11 cellular contexts compared by ENCODE assay signal in the genomic region with DNA sequence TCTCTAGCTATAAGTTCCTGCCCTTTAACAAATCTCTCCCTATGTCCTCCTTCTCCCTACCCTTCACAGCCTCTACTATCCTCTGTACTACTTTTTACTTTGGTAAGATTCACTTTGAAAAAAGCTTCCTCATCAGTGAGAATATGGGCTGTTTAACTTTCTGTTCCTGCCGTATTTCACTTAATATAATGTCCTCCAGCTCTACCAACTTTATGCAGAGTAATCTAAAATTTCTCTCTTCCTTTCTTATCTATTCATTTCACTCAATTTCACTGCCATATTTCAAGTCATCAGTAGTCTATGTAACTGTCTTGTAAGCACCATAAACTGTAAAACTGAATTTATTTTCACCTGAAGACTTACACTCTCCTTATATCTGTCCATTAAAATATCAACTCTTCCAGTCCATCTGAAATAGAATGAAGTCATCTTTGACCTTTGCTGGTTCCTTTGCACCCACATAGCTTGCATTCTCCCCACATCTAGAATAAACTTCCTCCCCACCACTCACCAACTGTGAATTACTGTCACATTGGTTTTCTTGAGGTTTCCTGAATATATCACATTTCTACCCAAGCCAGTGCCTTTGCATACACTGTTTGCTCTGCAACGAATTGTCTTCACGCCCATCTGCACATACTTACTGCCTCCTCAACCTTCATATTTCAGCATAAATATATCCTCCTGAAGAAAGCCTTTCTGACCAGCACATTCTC. TPM values are rescaled to one million over a fixed set of nuclear protein-coding genes. Genes with fewer than 3 reads are reported as not detected.
DNase-seq lines count a peak whose midpoint lies in the region; ATAC-seq, FAIRE-seq and TF ChIP-seq lines count a peak whose summit lies in the region.
"Had no signal": no experiment of that assay in that cellular context is flagged by ENCODE, and none has a peak within 500 bp of the region (broad histone marks: within the 10 kb centered on the region; RNA-seq: fewer than 3 reads in every experiment).

No MANE protein-coding gene starts in this region.

- H3K79me2 ChIP-seq in DND-41 (ENCODE audit: insufficient read depth, low read length) = no peaks in the 10 kb centered on the region

- FAIRE-seq in D721Med (lab: Jason Lieb, UNC) = no peak
- FAIRE-seq: keratinocyte had no signal

- intact Hi-C loops in activated T-helper 2 cell treated with anti-CD3 and anti-CD28 coated beads, Interferon-gamma antibody, Interleukin-2, Interleukin-4, amounts not matched to agents 10 μg/mL and 5 μg/mL and 100 μg/mL, durations not matched to agents 14 hours and 24 hours and 36 hours (cut with micrococcal nuclease) = loop anchor here (2.0 to 10.0 kb wide), 4 partner anchors 53 to 215 kb away; no protein-coding TSS in a partner anchor

- H2AFZ ChIP-seq in DND-41 (ENCODE audit: low read depth, low read length) = no peak overlapping the region

- H3K9me3 ChIP-seq in DND-41 (ENCODE audit: insufficient read depth, low read length, severe bottlenecking) = no peaks in the 10 kb centered on the region

- H3K36me3 Mint-ChIP-seq in activated T-helper 2 cell treated with anti-CD3 and anti-CD28 coated beads, Interferon-gamma antibody, Interleukin-2, Interleukin-4, amounts not matched to agents 10 μg/mL and 5 μg/mL and 100 μg/mL, durations not matched to agents 14 hours and 24 hours and 36 hours (ENCODE audit: low read depth) = peaks cover 54% of the 10 kb centered on the region

- peak overlapping the region; percentile 27 for H3K4me3 Mint-ChIP-seq in activated T-helper 2 cell treated with anti-CD3 and anti-CD28 coated beads, Interferon-gamma antibody, Interleukin-2, Interleukin-4, amounts not matched to agents 10 μg/mL and 5 μg/mL and 100 μg/mL, durations not matched to agents 14 hours and 24 hours and 36 hours (ENCODE audit: low read depth)

- no peaks in the 10 kb centered on the region for H3K27me3 ChIP-seq in DND-41 (ENCODE audit: insufficient read depth, low read length, poor library complexity)
- H3K27me3 ChIP-seq: cardiac muscle cell had no signal

- DNase-seq in DND-41 (no peak), D721Med (ENCODE audit: insufficient read length, low spot score) (no peak), retina (no peak), dedifferentiated amniotic fluid mesenchymal stem cell (ENCODE audit: extremely low spot score) (no peak)
- DNase-seq in activated T-helper 2 cell treated with anti-CD3 and anti-CD28 coated beads, Interferon-gamma antibody, Interleukin-2, Interleukin-4, amounts not matched to agents 10 μg/mL and 5 μg/mL and 100 μg/mL, durations not matched to agents 14 hours and 24 hours and 36 hours (ENCODE audit: low spot score) = no peak
- DNase-seq: DMS79 had no signal

- peaks cover 38% of the 10 kb centered on the region for H3K4me1 Mint-ChIP-seq in activated T-helper 2 cell treated with anti-CD3 and anti-CD28 coated beads, Interferon-gamma antibody, Interleukin-2, Interleukin-4, amounts not matched to agents 10 μg/mL and 5 μg/mL and 100 μg/mL, durations not matched to agents 14 hours and 24 hours and 36 hours (ENCODE audit: low read depth)

- no peak overlapping the region for H3K4me2 ChIP-seq in DND-41 (ENCODE audit: insufficient read depth, low read length)

- no peak overlapping the region for H3K9ac ChIP-seq in DND-41 (ENCODE audit: low read depth, low read length)

- H3K9me3 Mint-ChIP-seq in activated T-helper 2 cell treated with anti-CD3 and anti-CD28 coated beads, Interferon-gamma antibody, Interleukin-2, Interleukin-4, amounts not matched to agents 10 μg/mL and 5 μg/mL and 100 μg/mL, durations not matched to agents 14 hours and 24 hours and 36 hours = no peaks in the 10 kb centered on the region

- H3K27me3 Mint-ChIP-seq in activated T-helper 2 cell treated with anti-CD3 and anti-CD28 coated beads, Interferon-gamma antibody, Interleukin-2, Interleukin-4, amounts not matched to agents 10 μg/mL and 5 μg/mL and 100 μg/mL, durations not matched to agents 14 hours and 24 hours and 36 hours (ENCODE audit: low read depth) = no peaks in the 10 kb centered on the region

- H3K36me3 ChIP-seq in DND-41 (ENCODE audit: insufficient read depth, low read length) = peaks cover 53% of the 10 kb centered on the region
- H3K36me3 ChIP-seq: cardiac muscle cell had no signal

- H3K27ac Mint-ChIP-seq in activated T-helper 2 cell treated with anti-CD3 and anti-CD28 coated beads, Interferon-gamma antibody, Interleukin-2, Interleukin-4, amounts not matched to agents 10 μg/mL and 5 μg/mL and 100 μg/mL, durations not matched to agents 14 hours and 24 hours and 36 hours = peak overlapping the region; percentile 75

- peak overlapping the region; percentile 28; the same call in 1 of the 2 replicates for H3K27ac ChIP-seq in DND-41 (ENCODE audit: low read length)
- H3K27ac ChIP-seq: cardiac muscle cell had no signal

- H4K20me1 ChIP-seq in DND-41 (ENCODE audit: insufficient read depth, low read length) = no peaks in the 10 kb centered on the region

- no peak overlapping the region for H3K4me3 ChIP-seq in DND-41 (ENCODE audit: low read depth in 1 of 2, low read length in 2 of 2)
- H3K4me3 ChIP-seq: cardiac muscle cell had no signal

- TF ChIP-seq CTCF in DND-41 (IDR thresholded peaks at IDR 0.05; ENCODE audit: borderline replicate concordance, extremely low read depth, low read length, poor library complexity, severe bottlenecking) = no peak
- no peak for TF ChIP-seq CTCF in D721Med (IDR thresholded peaks at IDR 0.05; ENCODE audit: insufficient read depth, missing control alignments)

- H3K4me1 ChIP-seq in DND-41 (ENCODE audit: insufficient read depth, low read length) = peaks cover 7% of the 10 kb centered on the region; the same call in 1 of the 2 replicates

- ATAC-seq in DND-41 (ENCODE audit: insufficient read depth, low read depth) (peak; percentile 65), GM19351 (IDR thresholded peaks at IDR 0.05; ENCODE audit: unreplicated experiment) (peak; percentile 90), HG03139 (IDR thresholded peaks at IDR 0.05; ENCODE audit: unreplicated experiment) (peak; percentile 87), SK-N-SH treated with all-trans-retinoic acid at 6 μM for 48 hours (no peak)

TF ChIP-seq in SK-N-SH treated with all-trans-retinoic acid at 6 μM for 48 hours, 23 proteins besides CTCF, POLR2A, EP300 and RAD21:
- TF ChIP-seq ZNF565 (CRISPR knock-in tag; conservative IDR thresholded peaks at IDR 0.05; ENCODE audit: low read depth) (no peak), CSDC2 (CRISPR knock-in tag; IDR thresholded peaks at IDR 0.05) (no peak), ZNF8 (CRISPR knock-in tag; IDR thresholded peaks at IDR 0.05) (no peak), BACH2 (CRISPR knock-in tag; IDR thresholded peaks at IDR 0.05; ENCODE audit: borderline replicate concordance) (no peak), SNAI2 (CRISPR knock-in tag; IDR thresholded peaks at IDR 0.05) (no peak), OSR1 (CRISPR knock-in tag; IDR thresholded peaks at IDR 0.05) (no peak), ZFP30 (CRISPR knock-in tag; IDR thresholded peaks at IDR 0.05) (no peak), PPARA (CRISPR knock-in tag; IDR thresholded peaks at IDR 0.05; ENCODE audit: borderline replicate concordance) (no peak)
- TF ChIP-seq, protein P1, sequence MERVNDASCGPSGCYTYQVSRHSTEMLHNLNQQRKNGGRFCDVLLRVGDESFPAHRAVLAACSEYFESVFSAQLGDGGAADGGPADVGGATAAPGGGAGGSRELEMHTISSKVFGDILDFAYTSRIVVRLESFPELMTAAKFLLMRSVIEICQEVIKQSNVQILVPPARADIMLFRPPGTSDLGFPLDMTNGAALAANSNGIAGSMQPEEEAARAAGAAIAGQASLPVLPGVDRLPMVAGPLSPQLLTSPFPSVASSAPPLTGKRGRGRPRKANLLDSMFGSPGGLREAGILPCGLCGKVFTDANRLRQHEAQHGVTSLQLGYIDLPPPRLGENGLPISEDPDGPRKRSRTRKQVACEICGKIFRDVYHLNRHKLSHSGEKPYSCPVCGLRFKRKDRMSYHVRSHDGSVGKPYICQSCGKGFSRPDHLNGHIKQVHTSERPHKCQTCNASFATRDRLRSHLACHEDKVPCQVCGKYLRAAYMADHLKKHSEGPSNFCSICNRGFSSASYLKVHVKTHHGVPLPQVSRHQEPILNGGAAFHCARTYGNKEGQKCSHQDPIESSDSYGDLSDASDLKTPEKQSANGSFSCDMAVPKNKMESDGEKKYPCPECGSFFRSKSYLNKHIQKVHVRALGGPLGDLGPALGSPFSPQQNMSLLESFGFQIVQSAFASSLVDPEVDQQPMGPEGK (CRISPR knock-in tag; IDR thresholded peaks at IDR 0.05; ENCODE audit: borderline replicate concordance) = no peak
- TF ChIP-seq, protein P2, sequence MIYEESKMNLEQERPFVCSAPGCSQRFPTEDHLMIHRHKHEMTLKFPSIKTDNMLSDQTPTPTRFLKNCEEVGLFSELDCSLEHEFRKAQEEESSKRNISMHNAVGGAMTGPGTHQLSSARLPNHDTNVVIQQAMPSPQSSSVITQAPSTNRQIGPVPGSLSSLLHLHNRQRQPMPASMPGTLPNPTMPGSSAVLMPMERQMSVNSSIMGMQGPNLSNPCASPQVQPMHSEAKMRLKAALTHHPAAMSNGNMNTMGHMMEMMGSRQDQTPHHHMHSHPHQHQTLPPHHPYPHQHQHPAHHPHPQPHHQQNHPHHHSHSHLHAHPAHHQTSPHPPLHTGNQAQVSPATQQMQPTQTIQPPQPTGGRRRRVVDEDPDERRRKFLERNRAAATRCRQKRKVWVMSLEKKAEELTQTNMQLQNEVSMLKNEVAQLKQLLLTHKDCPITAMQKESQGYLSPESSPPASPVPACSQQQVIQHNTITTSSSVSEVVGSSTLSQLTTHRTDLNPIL (CRISPR knock-in tag; IDR thresholded peaks at IDR 0.05; ENCODE audit: low read depth) = no peak
- TF ChIP-seq, protein P3, sequence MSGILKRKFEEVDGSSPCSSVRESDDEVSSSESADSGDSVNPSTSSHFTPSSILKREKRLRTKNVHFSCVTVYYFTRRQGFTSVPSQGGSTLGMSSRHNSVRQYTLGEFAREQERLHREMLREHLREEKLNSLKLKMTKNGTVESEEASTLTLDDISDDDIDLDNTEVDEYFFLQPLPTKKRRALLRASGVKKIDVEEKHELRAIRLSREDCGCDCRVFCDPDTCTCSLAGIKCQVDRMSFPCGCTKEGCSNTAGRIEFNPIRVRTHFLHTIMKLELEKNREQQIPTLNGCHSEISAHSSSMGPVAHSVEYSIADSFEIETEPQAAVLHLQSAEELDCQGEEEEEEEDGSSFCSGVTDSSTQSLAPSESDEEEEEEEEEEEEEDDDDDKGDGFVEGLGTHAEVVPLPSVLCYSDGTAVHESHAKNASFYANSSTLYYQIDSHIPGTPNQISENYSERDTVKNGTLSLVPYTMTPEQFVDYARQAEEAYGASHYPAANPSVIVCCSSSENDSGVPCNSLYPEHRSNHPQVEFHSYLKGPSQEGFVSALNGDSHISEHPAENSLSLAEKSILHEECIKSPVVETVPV (CRISPR knock-in tag; IDR thresholded peaks at IDR 0.05) = no peak
TF ChIP-seq in SK-N-SH treated with all-trans-retinoic acid at 6 μM for 48 hours: peak in this region for 0.

RNA-seq across cellular contexts. Expression of a gene that starts 54.6 kb away (rescaled TPM):
- total RNA-seq in activated T-helper 2 cell treated with anti-CD3 and anti-CD28 coated beads, Interferon-gamma antibody, Interleukin-2, Interleukin-4, amounts not matched to agents 10 μg/mL and 5 μg/mL and 100 μg/mL, durations not matched to agents 14 hours and 24 hours and 36 hours = 29.5 and 35.8 TPM in 2 replicates
